ENCODE assay signal across 8 cellular contexts in genomic region chr7:108569381-108570145, GRCh38. TPM values are rescaled to one million over a fixed set of nuclear protein-coding genes. Genes with fewer than 3 reads are reported as not detected.
DNase-seq lines count a peak whose midpoint lies in the region; ATAC-seq, FAIRE-seq and TF ChIP-seq lines count a peak whose summit lies in the region.

TSS of gene DNAJB9 (plus strand) at chr7:108569874. CDS start at chr7:108571727, 1,853 bp downstream.
TSS of gene THAP5 (minus strand) at chr7:108569706. CDS start at chr7:108569569, 137 bp downstream.

- H3K79me2 ChIP-seq in OCI-LY7 (ENCODE audit: insufficient read depth, low read depth, low read length): peaks cover 76% of the 10 kb centered on the region
- peaks cover 26% of the 10 kb centered on the region for H3K79me2 ChIP-seq in endothelial cell of umbilical vein (ENCODE audit: control insufficient read depth, insufficient read depth, low read length)

- H3K9me3 ChIP-seq in OCI-LY7 (ENCODE audit: low read length): peaks cover 12% of the 10 kb centered on the region; the same call in 1 of the 2 replicates
- no peaks in the 10 kb centered on the region for H3K9me3 ChIP-seq in endothelial cell of umbilical vein (replicated peaks; ENCODE audit: control insufficient read depth, insufficient read depth, low read length)

- POLR2A ChIA-PET in OCI-LY7 (lab: Charles Lee) (interaction anchor here (0.8 to 2.5 kb wide), 11 partner anchors 9 to 76 kb away, joined by 3 to 24 read pairs (median 5); partner anchors contain the start of gene PNPLA8), endothelial cell of umbilical vein (lab: Charles Lee) (interaction anchor here (1.7 kb wide), 1 partner anchor 44 kb away, joined by 9 read pairs; the partner anchor contains the start of gene PNPLA8)

- H3K27ac ChIP-seq in OCI-LY7 (ENCODE audit: low read depth, low read length, poor library complexity, severe bottlenecking): peak within 1 kb of the TSS; percentile 89
- H3K27ac ChIP-seq in endothelial cell of umbilical vein (ENCODE audit: insufficient read depth, low read depth, low read length): peak within 1 kb of the TSS; percentile 90

- peak; percentile 95 for ATAC-seq in GM21526 (IDR thresholded peaks at IDR 0.05; ENCODE audit: low FRiP score, unreplicated experiment)

- H3K4me3 ChIP-seq in OCI-LY7 (ENCODE audit: low read depth, low read length, poor library complexity, severe bottlenecking): peak within 1 kb of the TSS; percentile 81
- peak within 1 kb of the TSS; percentile 63 to 99 (median 79) for H3K4me3 ChIP-seq in endothelial cell of umbilical vein (replicated peaks in 1 of 3; ENCODE audit: insufficient read depth in 1 of 3, low read depth in 1 of 3, low read length in 3 of 3)

- H3K4me2 ChIP-seq in OCI-LY7 (ENCODE audit: low read length): peak within 1 kb of the TSS; percentile 96
- H3K4me2 ChIP-seq in endothelial cell of umbilical vein (ENCODE audit: insufficient read depth, low read length): peak within 1 kb of the TSS; percentile 94

- TF ChIP-seq CTCF in D721Med (IDR thresholded peaks at IDR 0.05; ENCODE audit: insufficient read depth, missing control alignments): no peak
- TF ChIP-seq CTCF in OCI-LY7 (conservative IDR thresholded peaks at IDR 0.05; ENCODE audit: low read length): no peak
- TF ChIP-seq CTCF in endothelial cell of umbilical vein (IDR thresholded peaks at IDR 0.05; ENCODE audit: extremely low read depth in 1 of 2, insufficient read depth in 1 of 2, low read depth in 1 of 2, low read length in 2 of 2): peak in 1 of 2 donors; percentile 3

- H3K9me2 ChIP-seq in OCI-LY7 (ENCODE audit: insufficient read depth, low read length): no peaks in the 10 kb centered on the region

- CTCF ChIA-PET in OCI-LY7 (lab: Charles Lee; ENCODE audit: unreplicated experiment): interaction anchor here (0.6 kb wide), 1 partner anchor 17 kb away, joined by 5 read pairs; no protein-coding TSS in a partner anchor
- CTCF ChIA-PET in endothelial cell of umbilical vein (lab: Charles Lee): interaction anchor here (1.0 kb wide), 1 partner anchor 23 kb away, joined by 3 read pairs; no protein-coding TSS in a partner anchor

- peak; percentile 71 for DNase-seq in D721Med (ENCODE audit: insufficient read length, low spot score)
- DNase-seq in HuH-7.5 (ENCODE audit: low spot score): peak; percentile 92
- peak; percentile 99 for DNase-seq in OCI-LY7 (ENCODE audit: low spot score)
- DNase-seq in activated T-cell treated with anti-CD3 and anti-CD28 coated beads for 24 hours (ENCODE audit: low read depth): peak; percentile 99
- peak; percentile 100 for DNase-seq in endothelial cell of umbilical vein (ENCODE audit: low read depth, low spot score)
- peak; percentile 100 for DNase-seq in midbrain (lab: John Stamatoyannopoulos, UW)
- DNase-seq in stimulated activated CD8-positive, alpha-beta memory T cell treated with anti-CD3 and anti-CD28 coated beads, Interleukin-2, amount 100 ng/mL, for 1 hour (ENCODE audit: low read depth in 2 of 2): peak; percentile 98

- intact Hi-C loops in OCI-LY7 (cut with micrococcal nuclease; ENCODE audit: unreplicated experiment): loop anchor here (1.0 to 10.0 kb wide), 3 partner anchors 43 to 825 kb away; partner anchors contain the start of genes CBLL1 and PNPLA8
- intact Hi-C loops in endothelial cell of umbilical vein (cut with micrococcal nuclease): loop anchor here (1.0 kb wide), 1 partner anchor 43 kb away; the partner anchor contains the start of gene PNPLA8

- H3K27me3 ChIP-seq in endothelial cell of umbilical vein (ENCODE audit: control insufficient read depth in 2 of 2, insufficient read depth in 2 of 2, low read length in 2 of 2): no peaks in the 10 kb centered on the region

- peaks cover 62% of the 10 kb centered on the region for H3K36me3 ChIP-seq in OCI-LY7 (ENCODE audit: insufficient read depth, low read length)
- H3K36me3 ChIP-seq in endothelial cell of umbilical vein (ENCODE audit: control insufficient read depth in 2 of 2, extremely low read depth in 1 of 2, insufficient read depth in 2 of 2, low read length in 2 of 2): peaks cover 0 to 4% of the 10 kb centered on the region in 2 experiments

- peaks cover 7% of the 10 kb centered on the region; the same call in 1 of the 2 replicates for H4K20me1 ChIP-seq in OCI-LY7 (ENCODE audit: insufficient read depth, low read length)
- no peaks in the 10 kb centered on the region for H4K20me1 ChIP-seq in endothelial cell of umbilical vein (replicated peaks; ENCODE audit: control insufficient read depth, extremely low read depth, insufficient read depth, low read length)

- H3K4me1 ChIP-seq in OCI-LY7 (ENCODE audit: insufficient read depth, low read length, poor library complexity, severe bottlenecking): peaks cover 26% of the 10 kb centered on the region
- H3K4me1 ChIP-seq in endothelial cell of umbilical vein (ENCODE audit: control insufficient read depth, extremely low read depth, insufficient read depth, low read length): peaks cover 37% of the 10 kb centered on the region

- dilution Hi-C loops in endothelial cell of umbilical vein (cut with MboI; ENCODE audit: extremely low pct_ligation_motif_present, low sequenced_read_pairs): no loop called here

- TF ChIP-seq POLR2A in endothelial cell of umbilical vein (IDR thresholded peaks at IDR 0.05; ENCODE audit: low read depth, low read length): peak; percentile 75

- H2AFZ ChIP-seq in OCI-LY7 (ENCODE audit: low read length) (peak within 1 kb of the TSS; percentile 52; the same call in 1 of the 2 replicates), endothelial cell of umbilical vein (ENCODE audit: low read depth, low read length) (peak within 1 kb of the TSS; percentile 69)

- no peaks in the 10 kb centered on the region for H3K9me1 ChIP-seq in endothelial cell of umbilical vein (replicated peaks; ENCODE audit: control insufficient read depth, extremely low read depth, insufficient read depth, low read length)

- no TSS peak for BruUV-seq in OCI-LY7 (replicated peaks; lab: Mats Ljungman, UMichigan)
- BruUV-seq in endothelial cell of umbilical vein (replicated peaks; lab: Mats Ljungman, UMichigan): no TSS peak

- FAIRE-seq in D721Med (lab: Jason Lieb, UNC) (no peak), endothelial cell of umbilical vein (lab: Jason Lieb, UNC) (peak; percentile 95)

- peak within 1 kb of the TSS; percentile 94 for H3K9ac ChIP-seq in endothelial cell of umbilical vein (replicated peaks; ENCODE audit: extremely low read depth, insufficient read depth, low read length)

TF ChIP-seq in endothelial cell of umbilical vein, 7 proteins besides CTCF, POLR2A, EP300 and RAD21:
- peak; percentile 100 for TF ChIP-seq MAX (IDR thresholded peaks at IDR 0.05; ENCODE audit: insufficient read depth, insufficient read length)
- TF ChIP-seq FOS (IDR thresholded peaks at IDR 0.05; ENCODE audit: borderline replicate concordance, insufficient read depth, low read length): peak; percentile 14
- peak; percentile 86 for TF ChIP-seq POLR2AphosphoS5 (IDR thresholded peaks at IDR 0.05; ENCODE audit: insufficient read depth, low read depth, low read length)
- TF ChIP-seq MYC (IDR thresholded peaks at IDR 0.05; ENCODE audit: low read depth, low read length): peak; percentile 67
- no peak for TF ChIP-seq GATA2 (IDR thresholded peaks at IDR 0.05; ENCODE audit: insufficient read depth, insufficient read length, low read depth, low read length)
- no peak for TF ChIP-seq JUN (IDR thresholded peaks at IDR 0.05; ENCODE audit: borderline replicate concordance, insufficient read depth, insufficient read length, low read depth)
- no peak for TF ChIP-seq EZH2 (IDR thresholded peaks at IDR 0.05; ENCODE audit: borderline replicate concordance, low read depth, low read length, severe bottlenecking)

RNA-seq across cellular contexts. Expression of gene DNAJB9, which starts in this region (rescaled TPM):
- total RNA-seq in OCI-LY7 (2014; rRNA removed; shearing (Covaris generic)): 20.3 and 22.4 TPM in 2 replicates
- total RNA-seq in OCI-LY7 (2022): 11.1 and 11.4 TPM in 2 replicates
- total RNA-seq in endothelial cell of umbilical vein: 11.9 and 13.4 TPM in 2 replicates
- polyA plus RNA-seq in endothelial cell of umbilical vein: 4.7 and 11.7 TPM in 2 replicates
- polyA plus RNA-seq in endothelial cell of umbilical vein (2011; cell fraction: cytosol; rRNA removed): 6.8 TPM in 2 replicates
- 4.7 and 4.8 TPM in 2 replicates for polyA plus RNA-seq in endothelial cell of umbilical vein (2011; cell fraction: nucleus; rRNA removed)
- 14.2 and 21.8 TPM in 2 replicates for polyA plus RNA-seq in endothelial cell of umbilical vein (2012)
- 4.5 and 5.2 TPM in 2 replicates for polyA minus RNA-seq in endothelial cell of umbilical vein
- 5.3 TPM for polyA minus RNA-seq in endothelial cell of umbilical vein (2011; cell fraction: cytosol; rRNA and poly(A)+ RNA removed)
- polyA minus RNA-seq in endothelial cell of umbilical vein (2011; cell fraction: nucleus; rRNA and poly(A)+ RNA removed): 10.1 and 18.6 TPM in 2 replicates

RNA-seq across cellular contexts. Expression of gene THAP5, which starts in this region (rescaled TPM):
- 23.5 and 24.2 TPM in 2 replicates for total RNA-seq in OCI-LY7 (2014; rRNA removed; shearing (Covaris generic))
- 33.8 and 39.3 TPM in 2 replicates for total RNA-seq in OCI-LY7 (2022)
- total RNA-seq in endothelial cell of umbilical vein: 14.1 and 17.0 TPM in 2 replicates
- 1.5 and 2.5 TPM in 2 replicates for polyA plus RNA-seq in endothelial cell of umbilical vein
- polyA plus RNA-seq in endothelial cell of umbilical vein (2011; cell fraction: cytosol; rRNA removed): 2.8 and 3.4 TPM in 2 replicates
- polyA plus RNA-seq in endothelial cell of umbilical vein (2011; cell fraction: nucleus; rRNA removed): 3.2 and 4.2 TPM in 2 replicates
- polyA plus RNA-seq in endothelial cell of umbilical vein (2012): 5.6 and 8.6 TPM in 2 replicates
- 3.1 and 4.0 TPM in 2 replicates for polyA minus RNA-seq in endothelial cell of umbilical vein
- polyA minus RNA-seq in endothelial cell of umbilical vein (2011; cell fraction: cytosol; rRNA and poly(A)+ RNA removed): 13.2 TPM
- 9.8 and 10.7 TPM in 2 replicates for polyA minus RNA-seq in endothelial cell of umbilical vein (2011; cell fraction: nucleus; rRNA and poly(A)+ RNA removed)

Comparison
In these comparisons a context has a peak if more than half of its experiments do, and no peak if none do; other contexts are left out.
1. Peak in every context shown above with its lines: DNase-seq, ATAC-seq, H3K4me3 ChIP-seq and H3K27ac ChIP-seq.